ENCODE assay signal across 25 cellular contexts in the genomic region with DNA sequence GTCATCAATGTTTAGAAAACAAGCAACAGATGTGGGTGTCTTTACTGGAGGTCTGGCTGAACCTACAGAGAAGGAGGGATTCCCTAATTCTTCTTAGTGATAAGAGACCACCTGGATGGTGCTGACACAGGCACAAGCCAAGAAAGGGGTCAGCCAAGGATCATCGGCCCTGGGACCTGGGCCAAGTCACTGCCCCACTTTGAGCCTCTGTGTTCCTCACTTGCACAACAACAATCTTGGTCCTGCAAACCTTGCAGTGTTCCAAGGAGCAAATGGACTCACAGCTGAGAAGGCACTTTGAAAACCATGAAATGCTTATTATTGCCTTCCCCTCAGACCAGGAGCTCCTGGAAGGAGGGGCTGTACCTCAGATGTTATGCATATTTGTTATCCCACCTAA. TPM values are rescaled to one million over a fixed set of nuclear protein-coding genes. Genes with fewer than 3 reads are reported as not detected.
"Had no signal": no experiment of that assay in that cellular context is flagged by ENCODE, and none has a peak within 500 bp of the region (broad histone marks: within the 10 kb centered on the region; RNA-seq: fewer than 3 reads in every experiment).

No MANE protein-coding gene starts in this region.

- ATAC-seq: activated CD8-positive, alpha-beta memory T cell treated with anti-CD3 and anti-CD28 coated beads, Interleukin-2, amount 10 ng/mL, durations not matched to agents 7 days and 5 days; activated CD8-positive, alpha-beta T cell treated with anti-CD3 and anti-CD28 coated beads for 36 hours; activated T-helper 17 cell treated with anti-CD3 and anti-CD28 coated beads, Interleukin-2, amount 50 U/mL, for 72 hours; naive thymus-derived CD8-positive, alpha-beta T cell; T-cell had no signal

- H3K9me3 ChIP-seq: left lung, pancreas, psoas muscle, right lobe of liver, transverse colon, uterus had no signal

- DNase-seq: activated CD4-positive, alpha-beta T cell treated with anti-CD3 and anti-CD28 coated beads, Interleukin-2, amount 10 ng/mL, durations not matched to agents 7 days and 5 days; activated CD4-positive, CD25-positive, alpha-beta regulatory T cell treated with anti-CD3 and anti-CD28 coated beads, Interleukin-2, amount 50 U/mL, for 72 hours; activated CD8-positive, alpha-beta memory T cell treated with anti-CD3 and anti-CD28 coated beads, Interleukin-2, amount 10 ng/mL, durations not matched to agents 7 days and 5 days; activated CD8-positive, alpha-beta T cell treated with anti-CD3 and anti-CD28 coated beads for 36 hours; activated naive CD4-positive, alpha-beta T cell treated with Interleukin-2 at 50 U/mL for 16 hours; activated naive CD8-positive, alpha-beta T cell treated with anti-CD3 and anti-CD28 coated beads for 36 hours; activated T-cell treated with anti-CD3 and anti-CD28 coated beads, Interleukin-2, amount 50 U/mL, for 1 hour; dermis blood vessel endothelial cell; effector CD8-positive, alpha-beta T cell; foreskin fibroblast; kidney; left lung; mammary epithelial cell; naive thymus-derived CD8-positive, alpha-beta T cell; pancreas; right lobe of liver; stimulated activated CD4-positive, alpha-beta T cell treated with anti-CD3 and anti-CD28 coated beads, Interleukin-1b, Interleukin-23, amount 100 ng/mL, for 48 hours; T-cell; transverse colon had no signal

- H3K27ac ChIP-seq: neural progenitor cell, pancreas, psoas muscle, right lobe of liver, transverse colon, uterus, VCaP had no signal

- H3K27me3 ChIP-seq: left lung, neural progenitor cell, pancreas, right lobe of liver, transverse colon, uterus had no signal

- H3K36me3 ChIP-seq: left lung, neural progenitor cell, pancreas, right lobe of liver, transverse colon, uterus had no signal

- H3K4me1 ChIP-seq: neural progenitor cell, pancreas, right lobe of liver, transverse colon, uterus had no signal

- H3K4me3 ChIP-seq: left lung, neural progenitor cell, pancreas, psoas muscle, right lobe of liver, skin epidermis, transverse colon, uterus had no signal

RNA-seq across cellular contexts. Expression of a gene that starts 7.0 kb away (rescaled TPM):
- total RNA-seq: activated CD4-positive, alpha-beta T cell treated with anti-CD3 and anti-CD28 coated beads, Interleukin-2, amount 10 ng/mL, durations not matched to agents 7 days and 5 days; activated CD8-positive, alpha-beta T cell treated with anti-CD3 and anti-CD28 coated beads for 36 hours; activated naive CD8-positive, alpha-beta T cell treated with anti-CD3 and anti-CD28 coated beads for 36 hours; activated T-helper 17 cell treated with anti-CD3 and anti-CD28 coated beads, Interleukin-2, amount 50 U/mL, for 72 hours; naive thymus-derived CD8-positive, alpha-beta T cell had no signal
- polyA plus RNA-seq: mammary epithelial cell; naive thymus-derived CD8-positive, alpha-beta T cell had no signal
